ENCODE assay signal across 15 cellular contexts in the genomic region with DNA sequence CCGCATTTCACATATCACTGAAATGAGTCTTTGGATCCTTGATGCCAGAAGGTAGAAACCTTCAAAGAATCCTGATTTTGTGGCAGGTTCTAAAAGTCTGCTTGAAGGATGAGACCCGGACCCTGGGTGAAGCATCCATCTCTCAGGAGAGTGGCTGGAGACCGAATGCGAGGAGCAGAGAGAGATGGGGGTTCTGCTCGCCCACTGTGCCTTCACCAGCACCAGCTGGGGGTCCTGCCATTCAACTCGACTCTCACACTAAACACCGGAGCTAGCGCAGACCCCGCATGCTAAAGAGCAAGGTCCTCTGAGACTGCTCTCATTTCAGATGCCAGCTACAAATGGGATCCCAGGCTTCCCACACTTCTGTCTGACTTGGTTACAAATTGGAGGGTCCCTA.
A peak's percentile ranks its signal among the peaks of the same experiment; 100 is the strongest.
DNase-seq lines count a peak whose midpoint lies in the region; ATAC-seq and TF ChIP-seq lines count a peak whose summit lies in the region.
"Had no signal": no experiment of that assay in that cellular context is flagged by ENCODE, and none has a peak within 500 bp of the region (broad histone marks: within the 10 kb centered on the region; RNA-seq: fewer than 3 reads in every experiment).

No MANE protein-coding gene starts in this region.

- H3K36me3 Mint-ChIP-seq in endodermal cell (ENCODE audit: low read depth) = no peaks in the 10 kb centered on the region
- H3K36me3 Mint-ChIP-seq: CD14-positive monocyte; CD8-positive, alpha-beta T cell had no signal

- peaks cover 1% of the 10 kb centered on the region for H3K27me3 Mint-ChIP-seq in endodermal cell (ENCODE audit: insufficient read depth)
- H3K27me3 Mint-ChIP-seq: B cell had no signal

- ATAC-seq in Right ventricle myocardium inferior (no peak), Right ventricle myocardium superior (ENCODE audit: poor library complexity) (no peak)
- ATAC-seq: CD8-positive, alpha-beta T cell had no signal

- WGBS in endodermal cell (ENCODE audit: insufficient coverage in 1 of 2, insufficient read length in 1 of 2), 2 experiments = 87 to 95% methylated on average over 6 to 9 of the region's 9 CpGs
- 83 to 93% (median 91%) methylated on average over 8 to 9 of the region's 9 CpGs for WGBS in spleen, 5 donors

- H3K27ac ChIP-seq in BLaER1 treated with 17β-estradiol and CSF1 and Interleukin-3, amounts not matched to agents 10 nM and 100 nM = no peak overlapping the region
- H3K27ac ChIP-seq in endodermal cell (ENCODE audit: low read depth, low read length) (no peak overlapping the region), spleen (no peak overlapping the region)

- peak overlapping the region in 9 of 11 experiments; percentile 30 to 84 (median 76); a peak in 15 of 22 replicates for H3K4me2 ChIP-seq in BLaER1 treated with 17β-estradiol and CSF1 and Interleukin-3, amounts not matched to agents 10 nM and 100 nM

- peaks cover 0 to 30% (median 20%) of the 10 kb centered on the region in 10 experiments; a peak in 15 of 20 replicates for H3K4me1 ChIP-seq in BLaER1 treated with 17β-estradiol and CSF1 and Interleukin-3, amounts not matched to agents 10 nM and 100 nM
- no peaks in the 10 kb centered on the region for H3K4me1 ChIP-seq in endodermal cell (ENCODE audit: control insufficient read depth, insufficient read depth, low read length)
- H3K4me1 ChIP-seq in spleen = no peaks in the 10 kb centered on the region

- no peak overlapping the region for H3K4me3 ChIP-seq in BLaER1 treated with 17β-estradiol and CSF1 and Interleukin-3, amounts not matched to agents 10 nM and 100 nM
- H3K4me3 ChIP-seq in endodermal cell (ENCODE audit: low read length) (no peak overlapping the region), spleen (no peak overlapping the region)

- TF ChIP-seq CTCF in endodermal cell (conservative IDR thresholded peaks at IDR 0.05) (no peak), spleen (IDR thresholded peaks at IDR 0.05 in 8 of 11, conservative IDR thresholded peaks at IDR 0.05 in 3 of 11) (no peak)

- no peak for TF ChIP-seq POLR2A in spleen (IDR thresholded peaks at IDR 0.05)

- no peaks in the 10 kb centered on the region for H3K27me3 ChIP-seq in BLaER1 treated with 17β-estradiol and CSF1 and Interleukin-3, amounts not matched to agents 10 nM and 100 nM
- H3K27me3 ChIP-seq in endodermal cell (ENCODE audit: control insufficient read depth, insufficient read depth, low read length, poor library complexity, severe bottlenecking) = no peaks in the 10 kb centered on the region
- peaks cover 0 to 8% (median 0%) of the 10 kb centered on the region in 7 donors for H3K27me3 ChIP-seq in spleen (replicated peaks in 1 of 7)

- H3K4me3 Mint-ChIP-seq in endodermal cell = no peak overlapping the region
- H3K4me3 Mint-ChIP-seq: B cell; CD14-positive monocyte; CD8-positive, alpha-beta T cell; H9 had no signal

- no peak overlapping the region for H3K27ac Mint-ChIP-seq in endodermal cell
- H3K27ac Mint-ChIP-seq: B cell; CD14-positive monocyte; CD8-positive, alpha-beta T cell; H9 had no signal

- H4K20me1 ChIP-seq in BLaER1 treated with 17β-estradiol and CSF1 and Interleukin-3, amounts not matched to agents 10 nM and 100 nM = no peaks in the 10 kb centered on the region

- H3K36me3 ChIP-seq in BLaER1 treated with 17β-estradiol and CSF1 and Interleukin-3, amounts not matched to agents 10 nM and 100 nM = no peaks in the 10 kb centered on the region
- H3K36me3 ChIP-seq in endodermal cell (ENCODE audit: control insufficient read depth, insufficient read depth, low read length) (no peaks in the 10 kb centered on the region), spleen (no peaks in the 10 kb centered on the region)

- H3K9me3 Mint-ChIP-seq in endodermal cell = no peaks in the 10 kb centered on the region
- H3K9me3 Mint-ChIP-seq: CD8-positive, alpha-beta T cell; H9 had no signal

- DNase-seq in Right ventricle myocardium inferior (ENCODE audit: missing footprints) (peak; percentile 20), Right ventricle myocardium superior (no peak), endodermal cell (peak; percentile 12), spleen (peak; percentile 32), NCI-H1417 treated with DMSO at 0.1 percent for 48 hours (lab: John Stamatoyannopoulos, UW) (no peak), NCI-H748 treated with DMSO at 0.1 percent for 48 hours (lab: John Stamatoyannopoulos, UW) (no peak)
- DNase-seq: CD8-positive, alpha-beta T cell; COR-L47; DND-41; GDM1; GOT3; H9 had no signal

- no peaks in the 10 kb centered on the region for H3K9me3 ChIP-seq in BLaER1 treated with 17β-estradiol and CSF1 and Interleukin-3, amounts not matched to agents 10 nM and 100 nM (replicated peaks in 1 of 11)
- H3K9me3 ChIP-seq in endodermal cell (ENCODE audit: control insufficient read depth, low read length) (no peaks in the 10 kb centered on the region), spleen (peaks cover 0 to 8% (median 0%) of the 10 kb centered on the region in 8 donors)

- intact Hi-C loops in Right ventricle myocardium inferior (cut with DNase I) = no loop called here
- intact Hi-C loops in Right ventricle myocardium superior (cut with DNase I) = no loop called here
- intact Hi-C loops in spleen (cut with DNase I; ENCODE audit: low total_unique reads) = no loop called here

- H3K4me1 Mint-ChIP-seq in endodermal cell = no peaks in the 10 kb centered on the region
- H3K4me1 Mint-ChIP-seq: B cell, CD14-positive monocyte had no signal

- no peak overlapping the region for H3K9ac ChIP-seq in BLaER1 treated with 17β-estradiol and CSF1 and Interleukin-3, amounts not matched to agents 10 nM and 100 nM
- no peak overlapping the region for H3K9ac ChIP-seq in endodermal cell (ENCODE audit: extremely low read depth, low read length, poor library complexity, severe bottlenecking)

Comparison
In these comparisons a context has a peak if more than half of its experiments do, and no peak if none do; other contexts are left out.
1. DNase-seq: peak in Right ventricle myocardium inferior (single experiment), endodermal cell (single experiment) and spleen (single experiment); none in Right ventricle myocardium superior (single experiment), NCI-H1417 treated with DMSO at 0.1 percent for 48 hours (single experiment) and NCI-H748 treated with DMSO at 0.1 percent for 48 hours (single experiment).